In genomic region chr11:65506770-65507485, GRCh38 we compare ENCODE assay signal across 1 cellular context.
TF ChIP-seq lines count a peak whose summit lies in the region.

No MANE protein-coding gene starts in this region.

TF ChIP-seq in SK-N-SH, 30 proteins besides CTCF, POLR2A, EP300 and RAD21 (continued from another document):
- peak; percentile 52; the same call in 1 of the 2 replicates for TF ChIP-seq FOXM1 (IDR thresholded peaks at IDR 0.05; ENCODE audit: low read depth)
- TF ChIP-seq POLR2AphosphoS5 (IDR thresholded peaks at IDR 0.05; ENCODE audit: low read depth, low read length) = peak; percentile 3
- peak; percentile 80 for TF ChIP-seq SIN3A (IDR thresholded peaks at IDR 0.05; ENCODE audit: borderline replicate concordance, low read depth, low read length)
- TF ChIP-seq FOXJ3 (CRISPR knock-in tag; IDR thresholded peaks at IDR 0.05) = no peak
- TF ChIP-seq NFIC (IDR thresholded peaks at IDR 0.05; ENCODE audit: borderline replicate concordance) = no peak
- TF ChIP-seq, protein P1, sequence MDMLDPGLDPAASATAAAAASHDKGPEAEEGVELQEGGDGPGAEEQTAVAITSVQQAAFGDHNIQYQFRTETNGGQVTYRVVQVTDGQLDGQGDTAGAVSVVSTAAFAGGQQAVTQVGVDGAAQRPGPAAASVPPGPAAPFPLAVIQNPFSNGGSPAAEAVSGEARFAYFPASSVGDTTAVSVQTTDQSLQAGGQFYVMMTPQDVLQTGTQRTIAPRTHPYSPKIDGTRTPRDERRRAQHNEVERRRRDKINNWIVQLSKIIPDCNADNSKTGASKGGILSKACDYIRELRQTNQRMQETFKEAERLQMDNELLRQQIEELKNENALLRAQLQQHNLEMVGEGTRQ (IDR thresholded peaks at IDR 0.05; ENCODE audit: borderline replicate concordance, low read depth, low read length) = no peak
- TF ChIP-seq JUND (IDR thresholded peaks at IDR 0.05) = peak; percentile 36
- TF ChIP-seq, protein P2, sequence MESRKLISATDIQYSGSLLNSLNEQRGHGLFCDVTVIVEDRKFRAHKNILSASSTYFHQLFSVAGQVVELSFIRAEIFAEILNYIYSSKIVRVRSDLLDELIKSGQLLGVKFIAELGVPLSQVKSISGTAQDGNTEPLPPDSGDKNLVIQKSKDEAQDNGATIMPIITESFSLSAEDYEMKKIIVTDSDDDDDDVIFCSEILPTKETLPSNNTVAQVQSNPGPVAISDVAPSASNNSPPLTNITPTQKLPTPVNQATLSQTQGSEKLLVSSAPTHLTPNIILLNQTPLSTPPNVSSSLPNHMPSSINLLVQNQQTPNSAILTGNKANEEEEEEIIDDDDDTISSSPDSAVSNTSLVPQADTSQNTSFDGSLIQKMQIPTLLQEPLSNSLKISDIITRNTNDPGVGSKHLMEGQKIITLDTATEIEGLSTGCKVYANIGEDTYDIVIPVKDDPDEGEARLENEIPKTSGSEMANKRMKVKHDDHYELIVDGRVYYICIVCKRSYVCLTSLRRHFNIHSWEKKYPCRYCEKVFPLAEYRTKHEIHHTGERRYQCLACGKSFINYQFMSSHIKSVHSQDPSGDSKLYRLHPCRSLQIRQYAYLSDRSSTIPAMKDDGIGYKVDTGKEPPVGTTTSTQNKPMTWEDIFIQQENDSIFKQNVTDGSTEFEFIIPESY (IDR thresholded peaks at IDR 0.05; ENCODE audit: borderline replicate concordance, low read depth) = peak; percentile 25; the same call in 1 of the 2 replicates
- peak; percentile 3; the same call in 1 of the 2 replicates for TF ChIP-seq RCOR1 (IDR thresholded peaks at IDR 0.05; ENCODE audit: low read length)
- no peak for TF ChIP-seq NRF1 (IDR thresholded peaks at IDR 0.05; ENCODE audit: low read depth, low read length)
- peak; percentile 19; the same call in 1 of the 2 replicates for TF ChIP-seq TCF12 (IDR thresholded peaks at IDR 0.05)
- TF ChIP-seq FOSL2 (IDR thresholded peaks at IDR 0.05; ENCODE audit: borderline replicate concordance, low read depth) = 0 out of 2 replicates have a peak, but pooled peaks have one; percentile 12
- TF ChIP-seq MEF2A (IDR thresholded peaks at IDR 0.05; ENCODE audit: borderline replicate concordance, low read depth) = no peak
- no peak for TF ChIP-seq EZH2phosphoT487 (IDR thresholded peaks at IDR 0.05; ENCODE audit: borderline replicate concordance, low read depth)
- TF ChIP-seq CHD2 (IDR thresholded peaks at IDR 0.05; ENCODE audit: low read length, partially characterized antibody) = no peak
